In genomic region chr16:49366669-49367068, GRCh38 we compare ENCODE assay signal across 16 cellular contexts. TPM values are rescaled to one million over a fixed set of nuclear protein-coding genes. Genes with fewer than 3 reads are reported as not detected.
A peak's percentile ranks its signal among the peaks of the same experiment; 100 is the strongest.
DNase-seq lines count a peak whose midpoint lies in the region; ATAC-seq and TF ChIP-seq lines count a peak whose summit lies in the region.
"Had no signal": no experiment of that assay in that cellular context is flagged by ENCODE, and none has a peak within 500 bp of the region (broad histone marks: within the 10 kb centered on the region; RNA-seq: fewer than 3 reads in every experiment).

No MANE protein-coding gene starts in this region.

- intact Hi-C loops in sigmoid colon (cut with DNase I) = no loop called here

- no peak for TF ChIP-seq POLR2A in sigmoid colon (IDR thresholded peaks at IDR 0.05)

- H3K4me1 ChIP-seq in SJCRH30 (peaks cover 11% of the 10 kb centered on the region; the same call in 1 of the 2 replicates), sigmoid colon (no peaks in the 10 kb centered on the region)
- H3K4me1 ChIP-seq: testis had no signal

- 53 to 57% methylated on average over 3 of the region's 3 CpGs for WGBS in sigmoid colon, 2 donors

- H3K9me3 ChIP-seq in SJCRH30 (replicated peaks) (no peaks in the 10 kb centered on the region), sigmoid colon (no peaks in the 10 kb centered on the region)
- H3K9me3 ChIP-seq: testis had no signal

- H3K27ac ChIP-seq in SJCRH30 = peak overlapping the region; percentile 38; the same call in 1 of the 2 replicates
- no peak overlapping the region for H3K27ac ChIP-seq in sigmoid colon
- H3K27ac ChIP-seq: testis had no signal

- ATAC-seq in GM18858 (IDR thresholded peaks at IDR 0.05; ENCODE audit: unreplicated experiment) = peak; percentile 54
- ATAC-seq in GM21825 (IDR thresholded peaks at IDR 0.05; ENCODE audit: unreplicated experiment) = peak; percentile 56
- peak; percentile 60 for ATAC-seq in HG03378 (IDR thresholded peaks at IDR 0.05; ENCODE audit: unreplicated experiment)

- no peaks in the 10 kb centered on the region for H3K27me3 ChIP-seq in SJCRH30
- no peaks in the 10 kb centered on the region for H3K27me3 ChIP-seq in sigmoid colon
- H3K27me3 ChIP-seq: testis had no signal

- TF ChIP-seq CTCF in sigmoid colon (IDR thresholded peaks at IDR 0.05) = no peak

- no peak overlapping the region for H3K4me3 ChIP-seq in SJCRH30
- no peak overlapping the region for H3K4me3 ChIP-seq in sigmoid colon
- H3K4me3 ChIP-seq: testis had no signal

- no peak for TF ChIP-seq EP300 in sigmoid colon (IDR thresholded peaks at IDR 0.05)

- DNase-seq in SJCRH30 (peak in 1 of 2 experiments; percentile 48), sigmoid colon (no peak), CD1c-positive myeloid dendritic cell (ENCODE audit: extremely low spot score) (no peak), mucosa of gallbladder (ENCODE audit: low spot score) (no peak)
- no peak for DNase-seq in stimulated activated CD4-positive, alpha-beta T cell treated with anti-CD3 and anti-CD28 coated beads, Interleukin-12 subunit alpha, Interleukin-12 subunit beta, amount 100 ng/mL, for 4 hours
- DNase-seq: activated effector memory CD4-positive, alpha-beta T cell treated with Interleukin-2 at 50 U/mL for 16 hours; C1 segment of cervical spinal cord; central memory CD4-positive, alpha-beta T cell; nucleus accumbens; OCI-M1; stimulated activated CD4-positive, alpha-beta T cell treated with anti-CD3 and anti-CD28 coated beads, Interleukin-4, amount 100 ng/mL, for 24 hours; testis had no signal

- H3K36me3 ChIP-seq in SJCRH30 (no peaks in the 10 kb centered on the region), sigmoid colon (no peaks in the 10 kb centered on the region)

RNA-seq across cellular contexts. Expression of gene C16orf78, which starts 6.9 kb away (rescaled TPM):
- not detected in 2 replicates for total RNA-seq in SJCRH30 (2014; rRNA removed; shearing (Covaris generic))
- not detected for total RNA-seq in sigmoid colon
- not detected for polyA plus RNA-seq in sigmoid colon
- not detected for total RNA-seq in mucosa of gallbladder
- total RNA-seq: M059J had no signal
